Comparison of ENCODE assay signal across 14 cellular contexts in the genomic region with DNA sequence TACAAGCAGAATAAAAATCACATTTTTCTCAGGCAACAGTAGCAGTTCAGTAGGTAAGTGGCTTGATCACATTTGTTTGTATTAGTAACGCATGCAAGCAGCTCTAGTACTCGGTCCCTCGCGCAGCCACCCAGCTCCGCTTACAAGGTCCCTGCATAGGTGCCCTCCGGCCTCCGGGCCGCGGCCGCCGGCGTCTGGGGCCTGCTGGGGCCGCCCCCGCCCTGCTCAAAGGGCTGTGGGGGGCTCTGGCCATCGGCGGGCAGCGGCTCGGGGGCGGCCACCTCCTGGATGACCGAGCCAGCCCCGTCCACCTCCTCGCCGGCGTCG. TPM values are rescaled to one million over a fixed set of nuclear protein-coding genes. Genes with fewer than 3 reads are reported as not detected.
DNase-seq lines count a peak whose midpoint lies in the region; ATAC-seq, FAIRE-seq and TF ChIP-seq lines count a peak whose summit lies in the region.
"Had no signal": no experiment of that assay in that cellular context is flagged by ENCODE, and none has a peak within 500 bp of the region (broad histone marks: within the 10 kb centered on the region; RNA-seq: fewer than 3 reads in every experiment).

No MANE protein-coding gene starts in this region.

- H3K4me1 Mint-ChIP-seq in activated CD8-positive, alpha-beta T cell treated with anti-CD3 and anti-CD28 coated beads for 36 hours (ENCODE audit: low read depth), result no peaks in the 10 kb centered on the region
- H3K4me1 Mint-ChIP-seq: stimulated activated naive B cell treated with anti-CD40 and anti-IgM and Interleukin-4, amounts not matched to agents 10 μg/mL and 1 μg/mL and 100 μg/mL, for 72 hours had no signal

- H3K4me3 ChIP-seq in HUES64 (ENCODE audit: low read length) (peak overlapping the region; percentile 14; the same call in 1 of the 2 replicates), H1 (ENCODE audit: extremely low read depth in 1 of 4, insufficient read depth in 2 of 4, low read depth in 3 of 4, low read length in 4 of 4) (0 out of 8 replicates have a peak overlapping the region, but pooled peaks of 1 of the 4 experiments have one; percentile 21), mesenchymal stem cell (ENCODE audit: insufficient read depth in 1 of 2, low read depth in 1 of 2, low read length in 2 of 2) (no peak overlapping the region), subcutaneous abdominal adipose tissue (ENCODE audit: low read depth in 1 of 5, low read length in 5 of 5) (no peak overlapping the region)
- H3K4me3 ChIP-seq: GM23248 had no signal

- TF ChIP-seq POLR2A in H1 (IDR thresholded peaks at IDR 0.05; ENCODE audit: control extremely low read depth in 1 of 2, low read depth in 2 of 2, low read length in 2 of 2), result no peak

- H4K91ac ChIP-seq in H1 (replicated peaks; ENCODE audit: insufficient read length, low read length) (peak overlapping the region; percentile 37), mesenchymal stem cell (ENCODE audit: low read length) (peak overlapping the region; percentile 99)

- ATAC-seq in activated CD8-positive, alpha-beta T cell treated with anti-CD3 and anti-CD28 coated beads for 36 hours, result no peak
- ATAC-seq: naive thymus-derived CD4-positive, alpha-beta T cell; stimulated activated naive B cell treated with anti-CD40 and anti-IgM and Interleukin-4, amounts not matched to agents 10 μg/mL and 1 μg/mL and 100 μg/mL, for 72 hours had no signal

- POLR2A ChIA-PET in H1 (lab: Charles Lee; ENCODE audit: partially characterized antibody), result interaction anchor here (0.7 to 1.8 kb wide), 3 partner anchors 13 to 42 kb away, joined by 4 to 6 read pairs (median 4); no protein-coding TSS in a partner anchor
- POLR2A ChIA-PET in activated CD8-positive, alpha-beta T cell treated with anti-CD3 and anti-CD28 coated beads for 36 hours (lab: Charles Lee), result no interaction called here

- H3K18ac ChIP-seq in H1 (ENCODE audit: extremely low read depth, low read length) (no peak overlapping the region; the same call in 1 of the 2 replicates), mesenchymal stem cell (ENCODE audit: low read depth in 1 of 2, low read length in 2 of 2) (peak overlapping the region; percentile 85 to 97)

- H3K4me1 ChIP-seq in HUES64 (ENCODE audit: insufficient read depth, low read length), result peaks cover 33% of the 10 kb centered on the region
- peaks cover 0 to 46% (median 28%) of the 10 kb centered on the region in 4 experiments; a peak in 6 of 7 replicates for H3K4me1 ChIP-seq in H1 (replicated peaks in 1 of 4; ENCODE audit: control insufficient read depth in 3 of 4, insufficient read depth in 4 of 4, low read length in 3 of 4)
- H3K4me1 ChIP-seq in mesenchymal stem cell (ENCODE audit: control insufficient read depth, insufficient read depth, low read depth, low read length), result peaks cover 52% of the 10 kb centered on the region
- H3K4me1 ChIP-seq in subcutaneous abdominal adipose tissue (ENCODE audit: control insufficient read depth in 5 of 5, insufficient read depth in 5 of 5, low read length in 5 of 5), result peaks cover 8 to 73% (median 16%) of the 10 kb centered on the region in 5 donors

- no peak overlapping the region for H3K9ac ChIP-seq in HUES64 (ENCODE audit: low read depth, low read length)
- no peak overlapping the region for H3K9ac ChIP-seq in H1 (replicated peaks in 1 of 4; ENCODE audit: extremely low read depth in 1 of 4, low read depth in 3 of 4, low read length in 3 of 4)
- H3K9ac ChIP-seq in mesenchymal stem cell (ENCODE audit: low read length), result no peak overlapping the region
- H3K9ac ChIP-seq in subcutaneous abdominal adipose tissue (ENCODE audit: low read length in 5 of 5), result peak overlapping the region in 1 of 5 donors; percentile 37
- H3K9ac ChIP-seq: GM23248 had no signal

- CTCF ChIA-PET in H1 (lab: Charles Lee; ENCODE audit: partially characterized antibody), result interaction anchor here (0.9 to 1.6 kb wide), 6 partner anchors 10 to 122 kb away, joined by 3 to 6 read pairs (median 4); no protein-coding TSS in a partner anchor
- CTCF ChIA-PET in activated CD8-positive, alpha-beta T cell treated with anti-CD3 and anti-CD28 coated beads for 36 hours (lab: Charles Lee), result no interaction called here

- no peak for TF ChIP-seq RAD21 in H1 (IDR thresholded peaks at IDR 0.05 in 1 of 2, conservative IDR thresholded peaks at IDR 0.05 in 1 of 2; ENCODE audit: low read depth in 2 of 2, low read length in 2 of 2)

- no peak overlapping the region for H2BK120ac ChIP-seq in H1 (replicated peaks; ENCODE audit: low read depth, low read length)
- peak overlapping the region; percentile 94 for H2BK120ac ChIP-seq in mesenchymal stem cell (ENCODE audit: low read depth, low read length)

- peaks cover 3% of the 10 kb centered on the region; the same call in 1 of the 2 replicates for H3K79me1 ChIP-seq in H1 (ENCODE audit: low read depth, low read length)
- H3K79me1 ChIP-seq in mesenchymal stem cell (replicated peaks; ENCODE audit: low read length, poor library complexity, severe bottlenecking), result peaks cover 56% of the 10 kb centered on the region

- H3K14ac ChIP-seq in H1 (ENCODE audit: insufficient read length), result no peak overlapping the region
- H3K14ac ChIP-seq in mesenchymal stem cell (ENCODE audit: low read length in 2 of 2), result peak overlapping the region in 1 of 2 experiments; percentile 45

- H2BK12ac ChIP-seq in H1 (ENCODE audit: low read depth, low read length), result no peak overlapping the region; the same call in 1 of the 2 replicates
- H2BK12ac ChIP-seq in mesenchymal stem cell (ENCODE audit: low read length in 2 of 2), result peak overlapping the region; percentile 98 to 99

- H3K4me3 Mint-ChIP-seq in activated CD8-positive, alpha-beta T cell treated with anti-CD3 and anti-CD28 coated beads for 36 hours, result no peak overlapping the region
- H3K4me3 Mint-ChIP-seq: naive thymus-derived CD4-positive, alpha-beta T cell; stimulated activated naive B cell treated with anti-CD40 and anti-IgM and Interleukin-4, amounts not matched to agents 10 μg/mL and 1 μg/mL and 100 μg/mL, for 72 hours had no signal

- H3K27me3 Mint-ChIP-seq in activated CD8-positive, alpha-beta T cell treated with anti-CD3 and anti-CD28 coated beads for 36 hours, result no peaks in the 10 kb centered on the region
- H3K27me3 Mint-ChIP-seq: naive thymus-derived CD4-positive, alpha-beta T cell had no signal

- no peaks in the 10 kb centered on the region for H3K27me3 ChIP-seq in HUES64 (ENCODE audit: insufficient read depth, low read length)
- H3K27me3 ChIP-seq in H1 (replicated peaks in 1 of 4; ENCODE audit: control insufficient read depth in 3 of 4, extremely low read depth in 1 of 4, insufficient read depth in 3 of 4, low read length in 3 of 4), result no peaks in the 10 kb centered on the region
- no peaks in the 10 kb centered on the region for H3K27me3 ChIP-seq in mesenchymal stem cell (ENCODE audit: control insufficient read depth in 1 of 2, insufficient read depth in 1 of 2, low read length in 2 of 2)
- H3K27me3 ChIP-seq in subcutaneous abdominal adipose tissue (ENCODE audit: control insufficient read depth in 5 of 5, insufficient read depth in 4 of 5, low read length in 5 of 5), result no peaks in the 10 kb centered on the region

- H3K23me2 ChIP-seq in H1 (ENCODE audit: low read depth, low read length), result no peaks in the 10 kb centered on the region

- no peak overlapping the region for H3K27ac Mint-ChIP-seq in activated CD8-positive, alpha-beta T cell treated with anti-CD3 and anti-CD28 coated beads for 36 hours
- H3K27ac Mint-ChIP-seq: naive thymus-derived CD4-positive, alpha-beta T cell; stimulated activated naive B cell treated with anti-CD40 and anti-IgM and Interleukin-4, amounts not matched to agents 10 μg/mL and 1 μg/mL and 100 μg/mL, for 72 hours had no signal

- no peak overlapping the region for H2BK15ac ChIP-seq in H1 (ENCODE audit: low read length)
- H2BK15ac ChIP-seq in mesenchymal stem cell (ENCODE audit: low read depth, poor library complexity, severe bottlenecking), result peak overlapping the region; percentile 92

- DNase-seq in H1 (ENCODE audit: low read depth in 1 of 2, low spot score in 2 of 2) (no peak), mesenchymal stem cell (no peak), SHP77 (lab: John Stamatoyannopoulos, UW) (no peak), HK-2 (ENCODE audit: unreplicated experiment) (no peak), NCI-H128 (lab: John Stamatoyannopoulos, UW; ENCODE audit: unreplicated experiment) (no peak)
- DNase-seq in activated CD8-positive, alpha-beta T cell treated with anti-CD3 and anti-CD28 coated beads for 36 hours, result no peak
- DNase-seq: activated naive CD4-positive, alpha-beta T cell treated with Interleukin-2 at 50 U/mL for 16 hours; DMS153; naive thymus-derived CD4-positive, alpha-beta T cell; NCI-H1436; stimulated activated naive B cell treated with anti-CD40 and anti-IgM and Interleukin-4, amounts not matched to agents 10 μg/mL and 1 μg/mL and 100 μg/mL, for 72 hours had no signal

- H3K27ac ChIP-seq in HUES64 (ENCODE audit: low read depth, low read length), result peak overlapping the region; percentile 53; the same call in 1 of the 2 replicates
- no peak overlapping the region for H3K27ac ChIP-seq in H1 (ENCODE audit: low read depth, low read length)
- H3K27ac ChIP-seq in mesenchymal stem cell (ENCODE audit: low read length, poor library complexity, severe bottlenecking), result no peak overlapping the region
- H3K27ac ChIP-seq in subcutaneous abdominal adipose tissue (ENCODE audit: low read depth, low read length), result peak overlapping the region; percentile 67
- H3K27ac ChIP-seq: GM23248 had no signal

- H2BK20ac ChIP-seq in H1 (ENCODE audit: low read length), result no peak overlapping the region

- intact Hi-C loops in activated CD8-positive, alpha-beta T cell treated with anti-CD3 and anti-CD28 coated beads for 36 hours (cut with micrococcal nuclease), result no loop called here

- TF ChIP-seq CTCF in H1 (IDR thresholded peaks at IDR 0.05; ENCODE audit: control extremely low read depth in 1 of 3, insufficient read depth in 1 of 3, low read depth in 1 of 3, low read length in 3 of 3), result no peak
- TF ChIP-seq CTCF in activated CD8-positive, alpha-beta T cell treated with anti-CD3 and anti-CD28 coated beads for 36 hours (IDR thresholded peaks at IDR 0.05), result no peak

- no peaks in the 10 kb centered on the region for H3K79me2 ChIP-seq in H1 (ENCODE audit: control insufficient read depth in 1 of 2, insufficient read depth in 2 of 2, low read length in 2 of 2)

- no peak overlapping the region for H3K23ac ChIP-seq in H1 (ENCODE audit: insufficient read length)
- H3K23ac ChIP-seq in mesenchymal stem cell (ENCODE audit: low read length in 2 of 2), result no peak overlapping the region

- peak overlapping the region; percentile 29 to 41; a peak in 3 of 4 replicates for H3K4me2 ChIP-seq in H1 (ENCODE audit: insufficient read depth in 1 of 2, low read depth in 2 of 2, low read length in 2 of 2)
- no peak overlapping the region for H3K4me2 ChIP-seq in mesenchymal stem cell (ENCODE audit: low read length, poor library complexity, severe bottlenecking)

- H2BK5ac ChIP-seq in H1 (ENCODE audit: low read depth, low read length) (peak overlapping the region; percentile 75; the same call in 1 of the 2 replicates), mesenchymal stem cell (ENCODE audit: low read depth, low read length, poor library complexity, severe bottlenecking) (no peak overlapping the region)

- no peaks in the 10 kb centered on the region for H3K36me3 Mint-ChIP-seq in activated CD8-positive, alpha-beta T cell treated with anti-CD3 and anti-CD28 coated beads for 36 hours (ENCODE audit: low read depth)
- H3K36me3 Mint-ChIP-seq: stimulated activated naive B cell treated with anti-CD40 and anti-IgM and Interleukin-4, amounts not matched to agents 10 μg/mL and 1 μg/mL and 100 μg/mL, for 72 hours had no signal

- H2AK5ac ChIP-seq in H1 (ENCODE audit: low read depth, low read length), result peak overlapping the region; percentile 75; the same call in 1 of the 2 replicates
- no peak overlapping the region for H2AK5ac ChIP-seq in mesenchymal stem cell (ENCODE audit: low read length, severe bottlenecking)

- H3K4ac ChIP-seq in H1 (replicated peaks; ENCODE audit: insufficient read length, low read depth, low read length), result no peak overlapping the region
- peak overlapping the region; percentile 90 to 96 for H3K4ac ChIP-seq in mesenchymal stem cell (ENCODE audit: low read depth in 1 of 2, low read length in 2 of 2)

- H3K9me3 ChIP-seq in HUES64 (ENCODE audit: insufficient read depth, low read depth, low read length) (no peaks in the 10 kb centered on the region), H1 (ENCODE audit: insufficient read depth in 2 of 2, low read depth in 1 of 2, low read length in 1 of 2) (no peaks in the 10 kb centered on the region), mesenchymal stem cell (ENCODE audit: control insufficient read depth, low read length) (no peaks in the 10 kb centered on the region), subcutaneous abdominal adipose tissue (ENCODE audit: control insufficient read depth in 5 of 5, low read length in 5 of 5) (no peaks in the 10 kb centered on the region)

- no peaks in the 10 kb centered on the region for H3K9me3 Mint-ChIP-seq in activated CD8-positive, alpha-beta T cell treated with anti-CD3 and anti-CD28 coated beads for 36 hours
- H3K9me3 Mint-ChIP-seq: naive thymus-derived CD4-positive, alpha-beta T cell; stimulated activated naive B cell treated with anti-CD40 and anti-IgM and Interleukin-4, amounts not matched to agents 10 μg/mL and 1 μg/mL and 100 μg/mL, for 72 hours had no signal

- FAIRE-seq in H1 (lab: Jason Lieb, UNC), result no peak

- no peak overlapping the region for H2AFZ ChIP-seq in H1 (ENCODE audit: low read length)
- no peak overlapping the region for H2AFZ ChIP-seq in mesenchymal stem cell (ENCODE audit: low read depth, low read length)
- H2AFZ ChIP-seq: GM23248 had no signal

- TF ChIP-seq EP300 in H1 (IDR thresholded peaks at IDR 0.05; ENCODE audit: borderline replicate concordance in 1 of 2, low read depth in 2 of 2, low read length in 2 of 2), result no peak

- H3K56ac ChIP-seq in H1 (replicated peaks; ENCODE audit: insufficient read length, low read depth, low read length), result no peak overlapping the region

- H3K36me3 ChIP-seq in HUES64 (ENCODE audit: insufficient read depth, low read length), result no peaks in the 10 kb centered on the region
- H3K36me3 ChIP-seq in H1 (ENCODE audit: control insufficient read depth in 2 of 4, insufficient read depth in 4 of 4, low read length in 3 of 4), result no peaks in the 10 kb centered on the region; a peak in 1 of 8 replicates
- H3K36me3 ChIP-seq in mesenchymal stem cell (ENCODE audit: control insufficient read depth in 1 of 2, insufficient read depth in 2 of 2, low read depth in 1 of 2, low read length in 2 of 2), result peaks cover 3 to 83% of the 10 kb centered on the region in 2 experiments
- peaks cover 0 to 42% (median 17%) of the 10 kb centered on the region in 5 donors for H3K36me3 ChIP-seq in subcutaneous abdominal adipose tissue (ENCODE audit: control insufficient read depth in 5 of 5, insufficient read depth in 5 of 5, low read length in 5 of 5)

- H4K5ac ChIP-seq in H1 (ENCODE audit: insufficient read length, low read depth, low read length), result no peak overlapping the region

- H4K20me1 ChIP-seq in H1 (replicated peaks in 1 of 2; ENCODE audit: control insufficient read depth in 1 of 2, insufficient read depth in 2 of 2, low read length in 2 of 2), result peaks cover 0 to 5% of the 10 kb centered on the region in 2 experiments

- H4K8ac ChIP-seq in H1 (ENCODE audit: extremely low read depth, insufficient read depth, low read length), result no peak overlapping the region
- H4K8ac ChIP-seq in mesenchymal stem cell (ENCODE audit: low read length), result peak overlapping the region; percentile 98

- WGBS in HUES64, result 27% methylated on average over 25 of the region's 25 CpGs
- WGBS in H1 (ENCODE audit: extremely low coverage in 1 of 2, insufficient coverage in 1 of 2, insufficient read length in 1 of 2, insufficient replicate concordance in 2 of 2, low coverage in 1 of 2, low lambda C conversion rate in 2 of 2, missing lambda C conversion rate in 1 of 2), 2 experiments, result 32% methylated on average over 12 of the region's 25 CpGs; no CpG with 5 or more reads in 1 of the 2 experiments
- 69% methylated on average over 24 of the region's 25 CpGs for WGBS in mesenchymal stem cell

RNA-seq across cellular contexts. Expression of gene UBAC1, which starts 50.2 kb away (rescaled TPM):
- 46.2 TPM for polyA plus RNA-seq in HUES64 (2013, experiment 1 of 2)
- 40.4 TPM for polyA plus RNA-seq in HUES64 (2013, experiment 2 of 2)
- 59.3 and 63.1 TPM in 2 replicates for total RNA-seq in H1 (2021; fragmentation: NEBNext Ultra II Directional; extraction: Animal tissue kit (Norgen Biotek cat#: 25700))
- polyA plus RNA-seq in H1 (2011; rRNA removed), result 85.2 and 105 TPM in 2 replicates
- 74.8 TPM for polyA plus RNA-seq in H1 (2011; cell fraction: cytosol; rRNA removed)
- polyA plus RNA-seq in H1 (2011; cell fraction: nucleus; rRNA removed), result 68.0 TPM
- polyA plus RNA-seq in H1 (2012, experiment 1 of 2), result 40.4 to 56.7 TPM (median 50.5 TPM) in 4 replicates
- polyA plus RNA-seq in H1 (2012, experiment 2 of 2), result 65.3 TPM
- 51.1 TPM for polyA plus RNA-seq in H1 (2013, experiment 1 of 2)
- 54.0 TPM for polyA plus RNA-seq in H1 (2013, experiment 2 of 2)
- 21.6 and 41.3 TPM in 2 replicates for polyA minus RNA-seq in H1 (2011; rRNA and poly(A)+ RNA removed)
- polyA minus RNA-seq in H1 (2011; cell fraction: cytosol; rRNA and poly(A)+ RNA removed), result 26.6 TPM
- 19.2 TPM for polyA minus RNA-seq in H1 (2011; cell fraction: nucleus; rRNA and poly(A)+ RNA removed)
- 28.9 TPM for polyA plus RNA-seq in mesenchymal stem cell (2013, experiment 1 of 2)
- polyA plus RNA-seq in mesenchymal stem cell (2013, experiment 2 of 2), result 28.1 TPM
- 10 to 100 TPM; 32.4 to 34.3 TPM for total RNA-seq in activated CD8-positive, alpha-beta T cell treated with anti-CD3 and anti-CD28 coated beads for 36 hours

Comparison
In these comparisons a context has a peak if more than half of its experiments do, and no peak if none do; other contexts are left out.
1. H3K27ac ChIP-seq: peak in HUES64 (single experiment) and subcutaneous abdominal adipose tissue (single experiment); none in H1 (single experiment) and mesenchymal stem cell (single experiment).